In the genomic region with DNA sequence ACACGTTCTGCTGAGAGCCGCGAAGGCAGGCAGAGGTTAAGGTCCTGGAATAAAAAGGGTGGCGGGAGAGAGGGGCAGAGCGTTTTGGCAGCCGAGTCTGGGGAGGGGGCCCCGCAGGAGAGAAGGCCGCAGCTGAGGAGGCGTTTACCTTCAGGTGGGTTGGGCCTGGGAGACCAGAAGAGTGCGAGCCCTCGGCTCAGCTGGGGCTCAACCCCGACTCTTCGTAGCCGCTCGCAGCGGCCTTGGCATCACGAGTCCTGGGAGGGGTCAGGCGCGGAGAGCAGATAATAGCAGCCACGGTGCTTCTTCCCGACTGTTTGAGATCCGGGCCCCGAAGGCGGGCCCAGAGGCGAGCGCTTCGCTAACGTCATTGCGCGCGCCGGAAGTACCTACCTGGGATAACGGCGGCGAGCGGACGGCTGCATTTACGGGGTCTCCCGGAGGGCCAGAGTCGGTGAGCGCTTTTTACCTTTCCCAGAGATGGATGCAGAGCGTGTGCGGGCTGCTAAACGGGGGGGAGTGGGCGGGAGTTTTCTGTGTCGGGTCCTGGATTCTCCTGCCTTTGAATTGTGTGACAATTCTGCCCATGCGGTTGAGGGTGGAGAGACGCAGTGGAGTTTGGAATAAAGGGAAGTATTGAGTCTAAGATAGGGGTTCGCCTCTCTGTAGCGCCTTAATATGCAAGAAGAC, we compare ENCODE assay signal across 8 cellular contexts. TPM values are rescaled to one million over a fixed set of nuclear protein-coding genes. Genes with fewer than 3 reads are reported as not detected.
DNase-seq lines count a peak whose midpoint lies in the region; ATAC-seq, FAIRE-seq and TF ChIP-seq lines count a peak whose summit lies in the region.

A gene with protein sequence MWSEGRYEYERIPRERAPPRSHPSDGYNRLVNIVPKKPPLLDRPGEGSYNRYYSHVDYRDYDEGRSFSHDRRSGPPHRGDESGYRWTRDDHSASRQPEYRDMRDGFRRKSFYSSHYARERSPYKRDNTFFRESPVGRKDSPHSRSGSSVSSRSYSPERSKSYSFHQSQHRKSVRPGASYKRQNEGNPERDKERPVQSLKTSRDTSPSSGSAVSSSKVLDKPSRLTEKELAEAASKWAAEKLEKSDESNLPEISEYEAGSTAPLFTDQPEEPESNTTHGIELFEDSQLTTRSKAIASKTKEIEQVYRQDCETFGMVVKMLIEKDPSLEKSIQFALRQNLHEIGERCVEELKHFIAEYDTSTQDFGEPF (plus strand): TSS at position 392 of the 690 bp plus-strand sequence. CDS start 9,736 bp downstream, outside the sequence.
A gene with protein sequence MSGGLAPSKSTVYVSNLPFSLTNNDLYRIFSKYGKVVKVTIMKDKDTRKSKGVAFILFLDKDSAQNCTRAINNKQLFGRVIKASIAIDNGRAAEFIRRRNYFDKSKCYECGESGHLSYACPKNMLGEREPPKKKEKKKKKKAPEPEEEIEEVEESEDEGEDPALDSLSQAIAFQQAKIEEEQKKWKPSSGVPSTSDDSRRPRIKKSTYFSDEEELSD (minus strand): TSS at position 319 of the 690 bp plus-strand sequence. CDS start 1,992 bp downstream, outside the sequence.

- POLR2A ChIA-PET in WTC11 (lab: Charles Lee) = no interaction called here

- peak within 1 kb of the TSS; percentile 99 for H3K4me3 Mint-ChIP-seq in WTC11

- DNase-seq in ACHN (peak; percentile 95), NCI-H2171 treated with DMSO at 0.1 percent for 48 hours (lab: John Stamatoyannopoulos, UW) (peak; percentile 92), WTC11 (ENCODE audit: low spot score) (peak; percentile 86), bronchial epithelial cell (ENCODE audit: low read depth) (peak; percentile 72), inferior parietal cortex (ENCODE audit: extremely low spot score) (peak; percentile 83)
- peak; percentile 60 to 75 for DNase-seq in stimulated activated CD4-positive, alpha-beta T cell treated with anti-CD3 and anti-CD28 coated beads, Interleukin-12 subunit alpha, Interleukin-12 subunit beta, amount 100 ng/mL, for 24 hours (ENCODE audit: low read depth in 2 of 2)

- TF ChIP-seq CTCF in WTC11 (IDR thresholded peaks at IDR 0.05) = no peak
- no peak for TF ChIP-seq CTCF in bronchial epithelial cell (IDR thresholded peaks at IDR 0.05; ENCODE audit: insufficient read depth, low read length, severe bottlenecking)

- no peaks in the 10 kb centered on the region for H3K27me3 Mint-ChIP-seq in WTC11 (ENCODE audit: low read depth)

- FAIRE-seq in bronchial epithelial cell (lab: Jason Lieb, UNC) = no peak

- peaks cover 3% of the 10 kb centered on the region for H3K36me3 ChIP-seq in bronchial epithelial cell (ENCODE audit: control insufficient read depth, insufficient read depth, low read length)

- ATAC-seq in GM18867 (IDR thresholded peaks at IDR 0.05; ENCODE audit: unreplicated experiment) (peak; percentile 94), HG03097 (IDR thresholded peaks at IDR 0.05; ENCODE audit: low FRiP score, unreplicated experiment) (peak; percentile 90), WTC11 (peak; percentile 97)

- H3K27ac Mint-ChIP-seq in WTC11 = peak within 1 kb of the TSS; percentile 99

- H3K4me1 Mint-ChIP-seq in WTC11 = peaks cover 29% of the 10 kb centered on the region

- H3K27me3 ChIP-seq in bronchial epithelial cell (ENCODE audit: control insufficient read depth, insufficient read depth, low read length) = no peaks in the 10 kb centered on the region

- H3K9me3 Mint-ChIP-seq in WTC11 = no peaks in the 10 kb centered on the region

- in situ Hi-C loops in ACHN (cut with HindIII; ENCODE audit: low pct_ligation_motif_present, low pct_unique_long_range_greater_than_20kb, low sequenced_read_pairs) = no loop called here

- H3K4me3 ChIP-seq in bronchial epithelial cell (ENCODE audit: low read depth, low read length) = peak within 1 kb of the TSS; percentile 77

- peaks cover 6% of the 10 kb centered on the region; the same call in 1 of the 2 replicates for H3K36me3 Mint-ChIP-seq in WTC11

- CTCF ChIA-PET in WTC11 (lab: Charles Lee) = interaction anchor here (0.9 to 1.5 kb wide), 3 partner anchors 46 to 157 kb away, joined by 3 read pairs; no protein-coding TSS in a partner anchor

TF ChIP-seq in WTC11, 78 proteins besides CTCF, POLR2A, EP300 and RAD21 (continues in another document):
- TF ChIP-seq CREM (CRISPR knock-in tag; IDR thresholded peaks at IDR 0.05) (peak; percentile 92), RELA (CRISPR knock-in tag; IDR thresholded peaks at IDR 0.05; ENCODE audit: borderline replicate concordance) (no peak), MYBL2 (CRISPR knock-in tag; IDR thresholded peaks at IDR 0.05) (no peak), ZNF219 (CRISPR knock-in tag; IDR thresholded peaks at IDR 0.05; ENCODE audit: borderline replicate concordance) (no peak), ARID4B (CRISPR knock-in tag; IDR thresholded peaks at IDR 0.05; ENCODE audit: borderline replicate concordance) (no peak; the same call in 1 of the 2 replicates), NFATC4 (CRISPR knock-in tag; IDR thresholded peaks at IDR 0.05) (no peak), JUN (CRISPR knock-in tag; IDR thresholded peaks at IDR 0.05) (no peak), ETV6 (CRISPR knock-in tag; IDR thresholded peaks at IDR 0.05) (0 out of 2 replicates have a peak, but pooled peaks have one; percentile 29), TCF7 (CRISPR knock-in tag; IDR thresholded peaks at IDR 0.05; ENCODE audit: low read depth) (no peak), KAT7 (CRISPR knock-in tag; IDR thresholded peaks at IDR 0.05; ENCODE audit: borderline replicate concordance) (0 out of 2 replicates have a peak, but pooled peaks have one; percentile 38), SMAD4 (CRISPR knock-in tag; IDR thresholded peaks at IDR 0.05) (no peak), GABPB1 (CRISPR knock-in tag; IDR thresholded peaks at IDR 0.05) (peak; percentile 37)
- TF ChIP-seq, protein P1, sequence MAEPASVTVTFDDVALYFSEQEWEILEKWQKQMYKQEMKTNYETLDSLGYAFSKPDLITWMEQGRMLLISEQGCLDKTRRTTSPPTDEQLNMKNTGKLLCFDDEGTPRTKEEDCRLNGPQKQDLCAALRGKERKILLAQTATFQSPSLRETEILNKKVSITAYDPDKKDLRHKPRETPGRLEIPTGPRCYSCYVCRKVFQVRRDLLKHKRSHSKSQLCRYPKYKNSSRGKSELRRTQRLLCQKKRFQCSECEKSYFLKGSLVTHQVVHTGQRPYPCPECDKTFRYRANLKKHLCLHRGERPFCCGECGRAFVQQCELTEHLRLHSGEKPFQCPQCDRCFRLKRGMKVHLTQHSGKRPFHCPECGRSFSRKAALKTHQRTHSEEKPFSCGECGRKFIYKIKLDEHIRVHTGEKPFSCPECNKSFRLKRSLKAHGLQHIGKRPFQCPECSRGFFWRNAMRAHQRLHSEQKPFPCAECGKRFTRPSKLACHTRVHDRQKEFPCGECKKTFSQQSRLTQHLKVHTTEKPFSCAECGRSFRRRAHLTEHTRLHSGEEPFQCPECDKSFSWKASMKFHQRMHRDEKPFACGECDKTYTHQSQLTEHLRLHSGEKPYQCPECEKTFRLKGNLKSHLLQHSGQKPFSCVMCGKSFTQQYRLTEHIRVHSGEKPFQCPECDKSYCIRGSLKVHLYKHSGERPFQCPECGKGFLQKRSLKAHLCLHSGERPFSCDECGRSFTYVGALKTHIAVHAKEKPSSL (CRISPR knock-in tag; conservative IDR thresholded peaks at IDR 0.05) = no peak

RNA-seq across cellular contexts. Expression of the first gene that starts in this region (rescaled TPM):
- total RNA-seq in WTC11 (2021) (61.1 to 64.6 TPM (median 61.7 TPM) in 3 replicates), bronchial epithelial cell (62.1 and 63.5 TPM in 2 replicates)

RNA-seq across cellular contexts. Expression of the second gene that starts in this region (rescaled TPM):
- 58.3 to 66.5 TPM (median 64.3 TPM) in 3 replicates for total RNA-seq in WTC11 (2021)
- 15.0 and 33.4 TPM in 2 replicates for total RNA-seq in bronchial epithelial cell

Comparison
In these comparisons a context has a peak if more than half of its experiments do, and no peak if none do; other contexts are left out.
1. Peak in every context shown above with its lines: DNase-seq, ATAC-seq and H3K4me3 ChIP-seq.